In genomic region chr12:18595406-18595805, GRCh38 we compare ENCODE assay signal across 1 cellular context.
TF ChIP-seq lines count a peak whose summit lies in the region.

No MANE protein-coding gene starts in this region.

TF ChIP-seq in GM23338, 12 proteins besides CTCF, POLR2A, EP300 and RAD21 (continued from another document):
- TF ChIP-seq REST (IDR thresholded peaks at IDR 0.05; ENCODE audit: unreplicated experiment) (no peak), EZH2phosphoT487 (IDR thresholded peaks at IDR 0.05; ENCODE audit: unreplicated experiment) (no peak), ZNF462 (CRISPR knock-in tag; IDR thresholded peaks at IDR 0.05) (no peak), EZH2 (IDR thresholded peaks at IDR 0.05; ENCODE audit: low read depth, unreplicated experiment) (no peak), STAT1 (IDR thresholded peaks at IDR 0.05; ENCODE audit: unreplicated experiment) (no peak), ZNF331 (CRISPR knock-in tag; IDR thresholded peaks at IDR 0.05; ENCODE audit: low read depth) (no peak), ETS1 (IDR thresholded peaks at IDR 0.05) (no peak)
